In genomic region chr17:47246120-47246519, GRCh38 we compare ENCODE assay signal across 32 cellular contexts. TPM values are rescaled to one million over a fixed set of nuclear protein-coding genes. Genes with fewer than 3 reads are reported as not detected.
"Had no signal": no experiment of that assay in that cellular context is flagged by ENCODE, and none has a peak within 500 bp of the region (broad histone marks: within the 10 kb centered on the region; RNA-seq: fewer than 3 reads in every experiment).

No MANE protein-coding gene starts in this region.

- H3K4me1 Mint-ChIP-seq: activated naive CD4-positive, alpha-beta T cell treated with anti-CD3 and anti-CD28 coated beads, Interleukin-2, amount 50 U/mL, for 24 hours; activated T-helper 17 cell treated with anti-CD3 and anti-CD28 coated beads, Interleukin-2, amount 50 U/mL, for 72 hours; central memory CD8-positive, alpha-beta T cell; immature natural killer cell; natural killer cell; stimulated activated naive CD8-positive, alpha-beta T cell treated with anti-CD3 and anti-CD28 coated beads, Interleukin-15, amount 100 ng/mL, for 72 hours had no signal

- ATAC-seq: activated CD8-positive, alpha-beta T cell treated with anti-CD3 and anti-CD28 coated beads for 36 hours; activated T-cell treated with anti-CD3 and anti-CD28 coated beads, Interleukin-2, amount 50 U/mL, for 4 hours; activated T-helper 17 cell treated with anti-CD3 and anti-CD28 coated beads, Interleukin-2, amount 50 U/mL, for 72 hours; esophagus mucosa; left lobe of liver; lower lobe of right lung; natural killer cell; stimulated activated memory B cell treated with anti-CD40 and anti-IgM and Interleukin-4, amounts not matched to agents 10 μg/mL and 1 μg/mL and 100 μg/mL, for 72 hours; stimulated activated naive CD8-positive, alpha-beta T cell treated with anti-CD3 and anti-CD28 coated beads, Interleukin-15, amount 100 ng/mL, for 72 hours; T-helper 17 cell; WTC11 had no signal

- H3K4me3 ChIP-seq: breast epithelium, lower lobe of right lung, sigmoid colon, upper lobe of left lung, vagina had no signal

- H3K27me3 Mint-ChIP-seq: stimulated activated memory B cell treated with anti-CD40 and anti-IgM and Interleukin-4, amounts not matched to agents 10 μg/mL and 1 μg/mL and 100 μg/mL, for 72 hours had no signal

- H3K9me3 ChIP-seq: breast epithelium, lower lobe of right lung, sigmoid colon, upper lobe of left lung, vagina had no signal

- DNase-seq: activated CD4-positive, alpha-beta T cell treated with anti-CD3 and anti-CD28 coated beads for 1 hour; activated CD4-positive, alpha-beta T cell treated with anti-CD3 and anti-CD28 coated beads, Interleukin-2, amount 50 U/mL, for 1 hour; activated CD8-positive, alpha-beta T cell treated with anti-CD3 and anti-CD28 coated beads for 36 hours; activated T-cell treated with anti-CD3 and anti-CD28 coated beads, Interleukin-2, amount 50 U/mL, for 4 hours; endodermal cell; head of caudate nucleus; hypothalamus; immature natural killer cell; lower lobe of right lung; mesendoderm; natural killer cell; sigmoid colon; small intestine; stimulated activated CD4-positive, alpha-beta T cell treated with anti-CD3 and anti-CD28 coated beads, Interleukin-4, amount 100 ng/mL, for 4 hours; stimulated activated CD8-positive, alpha-beta memory T cell treated with anti-CD3 and anti-CD28 coated beads, Interleukin-4, amount 100 ng/mL, for 48 hours; stimulated activated naive CD8-positive, alpha-beta T cell treated with anti-CD3 and anti-CD28 coated beads, Interleukin-15, amount 100 ng/mL, for 72 hours; substantia nigra; T-helper 17 cell; T1000; upper lobe of left lung had no signal

- FAIRE-seq: small intestine had no signal

- H3K4me1 ChIP-seq: breast epithelium, lower lobe of right lung, sigmoid colon had no signal

- H3K27ac Mint-ChIP-seq: activated CD8-positive, alpha-beta T cell treated with anti-CD3 and anti-CD28 coated beads for 36 hours; activated naive CD4-positive, alpha-beta T cell treated with anti-CD3 and anti-CD28 coated beads, Interleukin-2, amount 50 U/mL, for 24 hours; activated T-helper 17 cell treated with anti-CD3 and anti-CD28 coated beads, Interleukin-2, amount 50 U/mL, for 72 hours; dendritic cell treated with granulocyte-macrophage colony-stimulating factor and Interleukin-4, amounts not matched to agents 40 ng/mL and 50 ng/mL, for 4 days; endodermal cell; immature natural killer cell; natural killer cell; stimulated activated memory B cell treated with anti-CD40 and anti-IgM and Interleukin-4, amounts not matched to agents 10 μg/mL and 1 μg/mL and 100 μg/mL, for 72 hours; T-helper 17 cell; WTC11 had no signal

- H3K4me3 Mint-ChIP-seq: activated CD8-positive, alpha-beta T cell treated with anti-CD3 and anti-CD28 coated beads for 36 hours; activated naive CD4-positive, alpha-beta T cell treated with anti-CD3 and anti-CD28 coated beads, Interleukin-2, amount 50 U/mL, for 24 hours; activated T-cell treated with anti-CD3 and anti-CD28 coated beads, Interleukin-2, amount 50 U/mL, for 4 hours; activated T-helper 17 cell treated with anti-CD3 and anti-CD28 coated beads, Interleukin-2, amount 50 U/mL, for 72 hours; central memory CD8-positive, alpha-beta T cell; dendritic cell treated with granulocyte-macrophage colony-stimulating factor and Interleukin-4, amounts not matched to agents 40 ng/mL and 50 ng/mL, for 4 days; endodermal cell; immature natural killer cell; natural killer cell; stimulated activated memory B cell treated with anti-CD40 and anti-IgM and Interleukin-4, amounts not matched to agents 10 μg/mL and 1 μg/mL and 100 μg/mL, for 72 hours; stimulated activated naive CD8-positive, alpha-beta T cell treated with anti-CD3 and anti-CD28 coated beads, Interleukin-15, amount 100 ng/mL, for 72 hours; T-helper 17 cell; WTC11 had no signal

- H3K27ac ChIP-seq: breast epithelium, lower lobe of right lung, upper lobe of left lung, vagina had no signal

- H3K9me3 Mint-ChIP-seq: activated CD8-positive, alpha-beta T cell treated with anti-CD3 and anti-CD28 coated beads for 36 hours; activated naive CD4-positive, alpha-beta T cell treated with anti-CD3 and anti-CD28 coated beads, Interleukin-2, amount 50 U/mL, for 24 hours; activated T-cell treated with anti-CD3 and anti-CD28 coated beads, Interleukin-2, amount 50 U/mL, for 4 hours; activated T-helper 17 cell treated with anti-CD3 and anti-CD28 coated beads, Interleukin-2, amount 50 U/mL, for 72 hours; central memory CD8-positive, alpha-beta T cell; dendritic cell treated with granulocyte-macrophage colony-stimulating factor and Interleukin-4, amounts not matched to agents 40 ng/mL and 50 ng/mL, for 4 days; endodermal cell; immature natural killer cell; natural killer cell; stimulated activated memory B cell treated with anti-CD40 and anti-IgM and Interleukin-4, amounts not matched to agents 10 μg/mL and 1 μg/mL and 100 μg/mL, for 72 hours; stimulated activated naive CD8-positive, alpha-beta T cell treated with anti-CD3 and anti-CD28 coated beads, Interleukin-15, amount 100 ng/mL, for 72 hours had no signal

- H3K36me3 Mint-ChIP-seq: activated naive CD4-positive, alpha-beta T cell treated with anti-CD3 and anti-CD28 coated beads, Interleukin-2, amount 50 U/mL, for 24 hours; immature natural killer cell; natural killer cell; stimulated activated memory B cell treated with anti-CD40 and anti-IgM and Interleukin-4, amounts not matched to agents 10 μg/mL and 1 μg/mL and 100 μg/mL, for 72 hours; WTC11 had no signal

- H3K27me3 ChIP-seq: breast epithelium, sigmoid colon, upper lobe of left lung, vagina had no signal

- H3K36me3 ChIP-seq: breast epithelium, lower lobe of right lung, sigmoid colon, upper lobe of left lung, vagina had no signal

RNA-seq across cellular contexts. Expression of gene ITGB3, which starts 7.5 kb away (rescaled TPM):
- total RNA-seq: activated CD8-positive, alpha-beta T cell treated with anti-CD3 and anti-CD28 coated beads for 36 hours had no signal

RNA-seq across cellular contexts. Expression of gene MYL4, which starts 37.0 kb away (rescaled TPM):
- total RNA-seq: activated CD8-positive, alpha-beta T cell treated with anti-CD3 and anti-CD28 coated beads for 36 hours; activated T-cell treated with anti-CD3 and anti-CD28 coated beads, Interleukin-2, amount 50 U/mL, for 4 hours; breast epithelium; esophagus mucosa; kidney epithelial cell; left lobe of liver; mononuclear cell; T-helper 17 cell; vagina had no signal
